Comparison of ENCODE assay signal across 1 cellular context in the genomic region with DNA sequence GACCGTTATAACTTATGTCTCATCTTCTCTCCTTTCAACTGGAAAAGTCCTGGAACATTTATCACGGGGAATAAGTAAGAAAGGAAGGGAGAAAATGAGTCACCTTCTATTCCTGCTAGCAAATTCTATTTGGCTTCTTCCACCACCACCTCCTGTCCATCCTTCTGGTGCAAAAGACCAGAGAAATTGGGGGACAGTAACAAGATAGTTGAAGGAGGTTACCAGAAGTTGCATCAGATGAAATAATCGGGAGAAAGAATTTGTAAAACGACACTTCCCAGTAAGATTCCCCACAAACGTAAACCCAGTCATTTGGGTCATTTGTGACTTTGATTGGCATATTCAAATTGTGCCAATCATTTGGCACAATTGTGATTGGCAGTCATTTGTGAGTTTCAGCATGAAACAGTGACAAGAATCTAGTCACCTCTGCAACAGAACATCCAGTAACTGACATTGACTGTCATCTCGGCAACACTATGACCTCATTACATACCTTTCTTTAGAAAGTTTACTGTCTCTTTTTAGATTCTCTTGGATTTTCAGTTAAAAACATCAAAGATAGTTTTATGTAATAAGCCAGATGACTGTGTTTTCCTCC.
TF ChIP-seq lines count a peak whose summit lies in the region.

No MANE protein-coding gene starts in this region.

TF ChIP-seq in K562, 482 proteins besides CTCF, POLR2A, EP300 and RAD21 (continued from another document):
- TF ChIP-seq GTF2B (IDR thresholded peaks at IDR 0.05; ENCODE audit: extremely low read depth, insufficient read length) (no peak), BRF2 (IDR thresholded peaks at IDR 0.05; ENCODE audit: borderline replicate concordance, insufficient read depth, insufficient read length) (no peak), PYGO2 (tag; IDR thresholded peaks at IDR 0.05) (no peak)
TF ChIP-seq in K562: peak in this region for 127.
